11 cellular contexts compared by ENCODE assay signal in the genomic region with DNA sequence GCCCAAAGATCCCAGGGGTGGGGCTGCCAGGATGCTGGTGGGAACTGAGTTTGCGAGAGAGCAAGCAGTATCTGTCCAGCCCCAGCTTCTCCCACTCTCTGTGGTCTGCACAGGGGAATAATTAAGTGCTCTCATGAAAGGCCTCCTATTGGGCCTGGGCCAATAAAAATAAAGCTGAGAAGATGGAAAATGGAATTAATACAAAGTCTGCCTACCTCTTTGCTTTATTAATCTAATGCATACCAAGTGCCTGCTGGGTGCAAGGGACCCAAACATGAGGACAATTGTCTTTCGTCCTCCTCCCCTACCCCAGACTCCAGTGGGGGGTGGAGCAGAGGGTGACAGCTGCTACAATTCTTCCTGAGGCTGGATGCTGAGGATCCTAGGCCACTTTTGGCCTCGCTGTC. TPM values are rescaled to one million over a fixed set of nuclear protein-coding genes. Genes with fewer than 3 reads are reported as not detected.
DNase-seq lines count a peak whose midpoint lies in the region; FAIRE-seq and TF ChIP-seq lines count a peak whose summit lies in the region.
"Had no signal": no experiment of that assay in that cellular context is flagged by ENCODE, and none has a peak within 500 bp of the region (broad histone marks: within the 10 kb centered on the region; RNA-seq: fewer than 3 reads in every experiment).

No MANE protein-coding gene starts in this region.

- 67 to 92% (median 87%) methylated on average over 3 of the region's 3 CpGs for WGBS in small intestine, 3 donors

- H3K27me3 Mint-ChIP-seq in endothelial cell (ENCODE audit: unreplicated experiment): peaks cover 11% of the 10 kb centered on the region

- peaks cover 41% of the 10 kb centered on the region for H3K36me3 Mint-ChIP-seq in endothelial cell (ENCODE audit: low read depth, unreplicated experiment)

- H3F3A ChIP-seq in Loucy (ENCODE audit: low read depth): no peaks in the 10 kb centered on the region

- H3K79me2 ChIP-seq in Loucy (ENCODE audit: insufficient read depth, low read length): peaks cover 86% of the 10 kb centered on the region

- DNase-seq in DMS 273 (lab: John Stamatoyannopoulos, UW; ENCODE audit: unreplicated experiment): peak; percentile 48
- DNase-seq in DMS 273 treated with DMSO at 0.1 percent for 48 hours (lab: John Stamatoyannopoulos, UW): no peak
- peak; percentile 45 for DNase-seq in brain pericyte (ENCODE audit: low read depth, low spot score)
- DNase-seq in endothelial cell (ENCODE audit: low spot score): no peak
- no peak for DNase-seq in midbrain (lab: John Stamatoyannopoulos, UW)
- no peak for DNase-seq in small intestine
- DNase-seq: NCI-H774, right cardiac atrium had no signal

- H3K27me3 ChIP-seq in Loucy (ENCODE audit: insufficient read depth, low read length, poor library complexity, severe bottlenecking) (peaks cover 5% of the 10 kb centered on the region), neutrophil (no peaks in the 10 kb centered on the region), small intestine (ENCODE audit: control insufficient read depth in 2 of 2, insufficient read depth in 2 of 2, low read length in 2 of 2) (no peaks in the 10 kb centered on the region)

- FAIRE-seq in small intestine (lab: Jason Lieb, UNC): no peak

- H3K4me2 ChIP-seq in Loucy (ENCODE audit: low read depth, low read length, poor library complexity, severe bottlenecking): peak overlapping the region; percentile 52

- no peak overlapping the region for H3K9ac ChIP-seq in Loucy (ENCODE audit: low read depth, low read length, poor library complexity, severe bottlenecking)

- H3K9me3 ChIP-seq in Loucy (ENCODE audit: insufficient read depth, low read depth, low read length) (no peaks in the 10 kb centered on the region), neutrophil (no peaks in the 10 kb centered on the region), small intestine (ENCODE audit: control insufficient read depth, low read depth) (no peaks in the 10 kb centered on the region)

- H2AFZ ChIP-seq in Loucy (ENCODE audit: low read length): no peak overlapping the region

- H3K27ac Mint-ChIP-seq in endothelial cell (ENCODE audit: unreplicated experiment): no peak overlapping the region

- no peaks in the 10 kb centered on the region for H3K9me3 Mint-ChIP-seq in endothelial cell (ENCODE audit: unreplicated experiment)

- H3K9me2 ChIP-seq in Loucy (replicated peaks; ENCODE audit: low read depth, low read length): no peaks in the 10 kb centered on the region

- H3K27ac ChIP-seq in neutrophil: peak overlapping the region; percentile 1
- H3K27ac ChIP-seq in small intestine (ENCODE audit: low read depth in 1 of 2, low read length in 1 of 2): no peak overlapping the region
- H3K27ac ChIP-seq: 22Rv1 had no signal

- H3K4me1 Mint-ChIP-seq in endothelial cell (ENCODE audit: unreplicated experiment): peaks cover 10% of the 10 kb centered on the region

- H3K4me1 ChIP-seq in Loucy (ENCODE audit: insufficient read depth, low read length, poor library complexity, severe bottlenecking): peaks cover 28% of the 10 kb centered on the region
- H3K4me1 ChIP-seq in neutrophil (ENCODE audit: control insufficient read depth in 1 of 2, insufficient read depth in 1 of 2, low read depth in 1 of 2, low read length in 1 of 2): peaks cover 22 to 26% of the 10 kb centered on the region in 2 experiments
- peaks cover 0 to 10% of the 10 kb centered on the region in 2 donors for H3K4me1 ChIP-seq in small intestine (ENCODE audit: control insufficient read depth in 2 of 2, insufficient read depth in 1 of 2, low read depth in 1 of 2, low read length in 1 of 2)

- TF ChIP-seq CTCF in Loucy (conservative IDR thresholded peaks at IDR 0.05; ENCODE audit: low read length): no peak
- no peak for TF ChIP-seq CTCF in neutrophil (IDR thresholded peaks at IDR 0.05)
- no peak for TF ChIP-seq CTCF in endothelial cell (IDR thresholded peaks at IDR 0.05; ENCODE audit: unreplicated experiment)

- peaks cover 97% of the 10 kb centered on the region for H4K20me1 ChIP-seq in Loucy (ENCODE audit: insufficient read depth, low read length, poor library complexity, severe bottlenecking)

- H3K36me3 ChIP-seq in Loucy (ENCODE audit: insufficient read depth, low read length) (peaks cover 64% of the 10 kb centered on the region; the same call in 1 of the 2 replicates), neutrophil (peaks cover 48% of the 10 kb centered on the region), small intestine (ENCODE audit: control insufficient read depth in 2 of 2, insufficient read depth in 2 of 2, low read length in 2 of 2) (peaks cover 19 to 30% of the 10 kb centered on the region in 2 donors)

- H3K4me3 Mint-ChIP-seq in endothelial cell (ENCODE audit: unreplicated experiment): no peak overlapping the region

- H3K4me3 ChIP-seq in Loucy (ENCODE audit: low read length, poor library complexity, severe bottlenecking) (no peak overlapping the region), neutrophil (ENCODE audit: low read depth in 1 of 2, low read length in 1 of 2) (no peak overlapping the region), small intestine (ENCODE audit: low read depth in 1 of 2, low read length in 2 of 2) (no peak overlapping the region)

RNA-seq across cellular contexts. Expression of gene DDX39A, which starts 5.4 kb away (rescaled TPM):
- 81.1 TPM for total RNA-seq in endothelial cell (ENCODE audit: unreplicated experiment)
- 100 to 1,000 TPM; 110 to 139 (median 139) TPM for polyA plus RNA-seq in small intestine

RNA-seq across cellular contexts. Expression of gene PKN1, which starts 19.3 kb away (rescaled TPM):
- 207 TPM for total RNA-seq in endothelial cell (ENCODE audit: unreplicated experiment)
- 10 to 100 TPM in 2 of 3 donors, 1 to 10 TPM in 1; 8.9 to 35.0 (median 27.8) TPM for polyA plus RNA-seq in small intestine

RNA-seq across cellular contexts. Expression of gene ADGRE5, which starts 32.5 kb away (rescaled TPM):
- 12.8 TPM for total RNA-seq in endothelial cell (ENCODE audit: unreplicated experiment)
- polyA plus RNA-seq in small intestine: 10 to 100 TPM; 13.6 to 51.6 (median 15.7) TPM

Comparison
In these comparisons a context has a peak if more than half of its experiments do, and no peak if none do; other contexts are left out.
1. DNase-seq: peak in DMS 273 (single experiment) and brain pericyte (single experiment); none in DMS 273 treated with DMSO at 0.1 percent for 48 hours (single experiment), endothelial cell (single experiment), midbrain (single experiment) and small intestine (single experiment).